16 cellular contexts compared by ENCODE assay signal in the genomic region with DNA sequence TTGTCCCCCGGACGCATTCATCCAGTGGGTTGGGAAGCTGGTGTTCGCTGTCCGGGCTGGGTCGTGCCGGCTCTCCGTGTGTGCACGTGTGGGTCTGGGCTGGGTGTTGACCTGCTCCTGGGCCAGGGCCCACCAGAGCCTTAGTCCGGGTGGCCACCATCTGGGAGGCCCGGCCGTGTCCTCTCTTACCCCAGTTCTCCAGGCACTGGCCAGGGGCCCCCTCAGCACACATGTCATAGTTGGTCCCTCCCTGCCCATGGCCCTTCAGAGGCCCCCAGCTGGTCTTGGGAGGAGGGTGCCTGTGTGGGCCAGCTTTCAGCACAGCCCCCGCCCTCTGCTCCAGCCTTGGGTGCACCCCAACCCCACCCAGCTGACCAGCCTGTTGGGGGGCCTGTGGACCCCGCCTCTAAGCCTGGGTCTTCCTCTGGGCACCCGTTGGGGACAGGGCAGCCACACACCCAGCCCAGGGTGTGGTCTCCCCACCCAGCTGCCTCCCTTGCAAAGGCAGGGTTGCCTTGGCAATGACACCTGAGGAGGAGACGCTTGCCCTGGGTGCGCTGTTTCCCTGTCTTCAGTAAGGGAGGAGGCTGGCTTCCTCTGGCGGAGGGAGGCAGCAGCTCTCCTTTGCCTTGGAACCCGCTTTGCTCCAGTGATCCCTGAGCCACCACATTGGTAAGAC.
"Had no signal": no experiment of that assay in that cellular context is flagged by ENCODE, and none has a peak within 500 bp of the region (broad histone marks: within the 10 kb centered on the region; RNA-seq: fewer than 3 reads in every experiment).

No MANE protein-coding gene starts in this region.

- H3K4me1 ChIP-seq: colonic mucosa, heart left ventricle, psoas muscle, right lobe of liver, thyroid gland, upper lobe of left lung had no signal

- ATAC-seq: left lobe of liver; psoas muscle; stimulated activated naive B cell treated with anti-CD40 and anti-IgM and Interleukin-4, amounts not matched to agents 10 μg/mL and 1 μg/mL and 100 μg/mL, for 72 hours had no signal

- H3K36me3 Mint-ChIP-seq: stimulated activated naive B cell treated with anti-CD40 and anti-IgM and Interleukin-4, amounts not matched to agents 10 μg/mL and 1 μg/mL and 100 μg/mL, for 72 hours had no signal

- H3K27me3 ChIP-seq: colonic mucosa, right lobe of liver, thyroid gland, upper lobe of left lung had no signal

- H3K4me3 ChIP-seq: colonic mucosa, heart left ventricle, psoas muscle, right lobe of liver, suprapubic skin, thyroid gland, upper lobe of left lung had no signal

- H3K9me3 Mint-ChIP-seq: nephron progenitor cell; stimulated activated naive B cell treated with anti-CD40 and anti-IgM and Interleukin-4, amounts not matched to agents 10 μg/mL and 1 μg/mL and 100 μg/mL, for 72 hours had no signal

- H3K9me3 ChIP-seq: colonic mucosa, heart left ventricle, neutrophil, psoas muscle, right lobe of liver, suprapubic skin, thyroid gland, upper lobe of left lung had no signal

- H3K27ac ChIP-seq: colonic mucosa, heart left ventricle, neutrophil, psoas muscle, right lobe of liver, suprapubic skin, thyroid gland, upper lobe of left lung had no signal

- H3K4me3 Mint-ChIP-seq: nephron progenitor cell; stimulated activated naive B cell treated with anti-CD40 and anti-IgM and Interleukin-4, amounts not matched to agents 10 μg/mL and 1 μg/mL and 100 μg/mL, for 72 hours had no signal

- DNase-seq: colonic mucosa; dermis blood vessel endothelial cell; foreskin melanocyte; heart left ventricle; hippocampal formation; nephron progenitor cell; psoas muscle; retina; right lobe of liver; stimulated activated CD4-positive, alpha-beta T cell treated with anti-CD3 and anti-CD28 coated beads, Interleukin-4, amount 100 ng/mL, for 24 hours; stimulated activated naive B cell treated with anti-CD40 and anti-IgM and Interleukin-4, amounts not matched to agents 10 μg/mL and 1 μg/mL and 100 μg/mL, for 72 hours; thyroid gland had no signal

- H3K36me3 ChIP-seq: colonic mucosa, heart left ventricle, neutrophil, right lobe of liver, suprapubic skin, thyroid gland, upper lobe of left lung had no signal

- H3K27ac Mint-ChIP-seq: nephron progenitor cell; stimulated activated naive B cell treated with anti-CD40 and anti-IgM and Interleukin-4, amounts not matched to agents 10 μg/mL and 1 μg/mL and 100 μg/mL, for 72 hours had no signal
